In the genomic region with DNA sequence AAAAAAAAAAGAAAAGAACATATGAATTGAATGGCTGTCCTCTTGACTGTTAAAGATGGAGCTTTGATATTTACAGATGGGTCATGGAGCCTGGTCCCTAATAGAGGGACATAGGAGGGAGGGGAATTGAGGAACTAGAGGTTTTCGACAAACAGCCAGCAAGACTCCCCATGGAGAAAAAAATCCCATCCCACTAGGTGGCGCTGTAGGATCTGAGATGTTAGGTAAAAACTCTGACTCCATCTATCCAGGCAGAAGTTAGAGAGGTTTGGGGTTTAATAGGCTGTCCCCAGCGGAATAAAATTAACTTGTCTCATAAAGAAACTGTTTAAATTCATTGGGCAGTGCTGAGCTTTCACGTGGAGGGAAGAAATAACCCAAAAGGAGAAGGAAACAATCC, we compare ENCODE assay signal across 9 cellular contexts. TPM values are rescaled to one million over a fixed set of nuclear protein-coding genes. Genes with fewer than 3 reads are reported as not detected.
A peak's percentile ranks its signal among the peaks of the same experiment; 100 is the strongest.
DNase-seq lines count a peak whose midpoint lies in the region; ATAC-seq and TF ChIP-seq lines count a peak whose summit lies in the region.
"Had no signal": no experiment of that assay in that cellular context is flagged by ENCODE, and none has a peak within 500 bp of the region (broad histone marks: within the 10 kb centered on the region; RNA-seq: fewer than 3 reads in every experiment).

No MANE protein-coding gene starts in this region.

- H3K4me3 ChIP-seq in SJSA1 (no peak overlapping the region), heart left ventricle (peak overlapping the region in 1 of 12 donors; percentile 51)

- H3K27me3 ChIP-seq in SJSA1 (replicated peaks), result no peaks in the 10 kb centered on the region
- H3K27me3 ChIP-seq in heart left ventricle, result no peaks in the 10 kb centered on the region

- TF ChIP-seq CTCF in heart left ventricle (IDR thresholded peaks at IDR 0.05), result peak; percentile 50 to 71 (median 61)

- H3K4me1 ChIP-seq in SJSA1 (replicated peaks) (no peaks in the 10 kb centered on the region), heart left ventricle (peaks cover 0 to 7% (median 0%) of the 10 kb centered on the region in 12 donors)

- DNase-seq in DMS 273 (lab: John Stamatoyannopoulos, UW; ENCODE audit: unreplicated experiment), result peak; percentile 66
- no peak for DNase-seq in DMS 273 treated with DMSO at 0.1 percent for 48 hours (lab: John Stamatoyannopoulos, UW)
- peak; percentile 36 to 73 for DNase-seq in SJSA1 (ENCODE audit: low read depth in 1 of 2, low spot score in 2 of 2)
- peak in 3 of 4 experiments; percentile 26 to 47 (median 27) for DNase-seq in activated naive CD4-positive, alpha-beta T cell (lab: John Stamatoyannopoulos, UW)
- peak in 4 of 5 donors; percentile 62 to 70 (median 67) for DNase-seq in heart left ventricle
- peak; percentile 66 for DNase-seq in stimulated activated CD4-positive, alpha-beta T cell treated with anti-CD3 and anti-CD28 coated beads, Interleukin-12 subunit alpha, Interleukin-12 subunit beta, amount 100 ng/mL, for 4 hours
- DNase-seq in COLO829 (ENCODE audit: low spot score), result no peak

- ATAC-seq in HG03103 (IDR thresholded peaks at IDR 0.05; ENCODE audit: low read depth, unreplicated experiment) (peak; percentile 60), heart left ventricle (peak; percentile 32 to 73 (median 56))

- 66 to 76% (median 72%) methylated on average over 4 of the region's 4 CpGs for WGBS in heart left ventricle, 4 donors

- intact Hi-C loops in heart left ventricle (cut with DNase I), result loop anchor here in 2 of 10 donors (1.0 to 10.0 kb wide), 2 partner anchors 127 to 129 kb away; no protein-coding TSS in a partner anchor

- H3K36me3 ChIP-seq in SJSA1 (no peaks in the 10 kb centered on the region), heart left ventricle (no peaks in the 10 kb centered on the region)

- H3K27ac ChIP-seq in SJSA1 (no peak overlapping the region), heart left ventricle (no peak overlapping the region)
- H3K27ac ChIP-seq: 22Rv1 had no signal

- TF ChIP-seq POLR2A in heart left ventricle (IDR thresholded peaks at IDR 0.05), result no peak

- H3K9me3 ChIP-seq in SJSA1 (replicated peaks), result no peaks in the 10 kb centered on the region; the same call in 1 of the 2 replicates
- H3K9me3 ChIP-seq in heart left ventricle, result peaks cover 0 to 42% (median 13%) of the 10 kb centered on the region in 12 donors

RNA-seq across cellular contexts. Expression of a gene that starts 45.9 kb away (rescaled TPM):
- 412 and 500 TPM in 2 replicates for total RNA-seq in SJSA1 (2014; rRNA removed; shearing (Covaris generic))
- total RNA-seq in heart left ventricle, result 10 to 100 TPM; 28.5 to 67.5 (median 38.2) TPM
- polyA plus RNA-seq in heart left ventricle, result 10 to 100 TPM; 46.8 to 88.9 TPM

Comparison
In these comparisons a context has a peak if more than half of its experiments do, and no peak if none do; other contexts are left out.
1. DNase-seq: peak in DMS 273 (single experiment), SJSA1 (2 of 2), activated naive CD4-positive, alpha-beta T cell (3 of 4), heart left ventricle (4 of 5) and stimulated activated CD4-positive, alpha-beta T cell treated with anti-CD3 and anti-CD28 coated beads, Interleukin-12 subunit alpha, Interleukin-12 subunit beta, amount 100 ng/mL, for 4 hours (single experiment); none in DMS 273 treated with DMSO at 0.1 percent for 48 hours (single experiment) and COLO829 (single experiment).